14 cellular contexts compared by ENCODE assay signal in the genomic region with DNA sequence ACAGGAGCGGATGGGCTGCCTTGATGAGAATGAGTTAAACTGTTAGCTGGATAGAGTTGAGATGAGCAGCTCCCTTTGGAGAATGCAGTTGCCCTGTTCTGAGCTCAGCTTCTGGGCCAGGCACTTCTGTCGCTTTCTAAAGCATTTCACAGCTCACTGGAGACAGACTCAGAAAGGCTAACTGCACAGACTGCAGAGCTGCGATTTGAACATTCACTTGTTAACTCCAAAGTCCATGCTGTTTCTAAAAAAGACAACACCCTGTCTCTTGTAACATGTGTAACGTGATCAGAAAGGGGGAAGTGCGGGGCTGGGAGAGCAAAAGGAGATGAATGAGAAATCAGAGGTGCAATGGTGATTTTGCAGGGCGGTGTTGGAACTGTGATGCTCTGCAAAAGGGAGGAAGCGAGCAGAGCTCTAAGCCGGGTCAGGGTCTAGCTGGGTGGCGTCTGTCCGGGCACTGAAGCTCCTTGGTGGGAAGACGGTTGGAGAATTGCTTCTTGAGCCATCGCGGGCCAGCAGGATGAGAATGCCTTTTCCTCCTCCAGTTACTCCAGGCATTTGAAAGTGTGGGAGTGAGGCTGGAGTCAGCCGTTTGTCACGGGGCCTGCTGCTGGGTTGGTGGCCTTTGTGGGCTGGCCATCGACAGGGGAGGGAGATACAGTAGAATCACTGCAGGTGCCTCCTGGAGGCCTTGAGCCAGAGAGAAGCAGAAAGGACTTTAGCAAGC. TPM values are rescaled to one million over a fixed set of nuclear protein-coding genes. Genes with fewer than 3 reads are reported as not detected.
A peak's percentile ranks its signal among the peaks of the same experiment; 100 is the strongest.
DNase-seq lines count a peak whose midpoint lies in the region; TF ChIP-seq lines count a peak whose summit lies in the region.
"Had no signal": no experiment of that assay in that cellular context is flagged by ENCODE, and none has a peak within 500 bp of the region (broad histone marks: within the 10 kb centered on the region; RNA-seq: fewer than 3 reads in every experiment).

No MANE protein-coding gene starts in this region.

- H3K4me1 Mint-ChIP-seq in CD4-positive, alpha-beta memory T cell, result peaks cover 62 to 90% (median 72%) of the 10 kb centered on the region in 4 donors
- H3K4me1 Mint-ChIP-seq in activated CD4-positive, alpha-beta T cell treated with anti-CD3 and anti-CD28 coated beads, Interleukin-2, amount 10 ng/mL, durations not matched to agents 7 days and 5 days, result peaks cover 64% of the 10 kb centered on the region

- H3K27ac ChIP-seq in CD4-positive, alpha-beta memory T cell (ENCODE audit: low read depth, low read length), result no peak overlapping the region
- H3K27ac ChIP-seq in osteoblast (ENCODE audit: low read depth, low read length), result no peak overlapping the region
- peak overlapping the region in 1 of 2 donors; percentile 50 for H3K27ac ChIP-seq in breast epithelium

- H3K4me2 ChIP-seq in osteoblast (ENCODE audit: insufficient read depth, low read length), result no peak overlapping the region

- peaks cover 10% of the 10 kb centered on the region for H3K36me3 ChIP-seq in CD4-positive, alpha-beta memory T cell (ENCODE audit: insufficient read depth, low read length)
- no peaks in the 10 kb centered on the region for H3K36me3 ChIP-seq in osteoblast (ENCODE audit: insufficient read depth, low read length)
- H3K36me3 ChIP-seq in breast epithelium, result no peaks in the 10 kb centered on the region

- POLR2A ChIA-PET in CD4-positive, alpha-beta memory T cell (lab: Charles Lee; ENCODE audit: partially characterized antibody), result interaction anchor here (0.6 to 5.1 kb wide), 4 partner anchors 12 to 36 kb away, joined by 3 to 45 read pairs (median 36); a partner anchor contains a TSS
- POLR2A ChIA-PET in activated CD4-positive, alpha-beta T cell treated with anti-CD3 and anti-CD28 coated beads, Interleukin-2, amount 10 ng/mL, durations not matched to agents 7 days and 5 days (lab: Charles Lee), result no interaction called here

- peaks cover 28% of the 10 kb centered on the region for H4K20me1 ChIP-seq in osteoblast (ENCODE audit: insufficient read depth, low read length)

- H3K27me3 Mint-ChIP-seq in CD4-positive, alpha-beta memory T cell, result no peaks in the 10 kb centered on the region
- no peaks in the 10 kb centered on the region for H3K27me3 Mint-ChIP-seq in activated CD4-positive, alpha-beta T cell treated with anti-CD3 and anti-CD28 coated beads, Interleukin-2, amount 10 ng/mL, durations not matched to agents 7 days and 5 days
- H3K27me3 Mint-ChIP-seq: central memory CD8-positive, alpha-beta T cell had no signal

- H3K27me3 ChIP-seq in CD4-positive, alpha-beta memory T cell (ENCODE audit: insufficient read depth, low read length), result no peaks in the 10 kb centered on the region
- H3K27me3 ChIP-seq in osteoblast (ENCODE audit: insufficient read depth, low read length) (no peaks in the 10 kb centered on the region), breast epithelium (no peaks in the 10 kb centered on the region)

- H3K9me3 Mint-ChIP-seq in CD4-positive, alpha-beta memory T cell, result no peaks in the 10 kb centered on the region
- peaks cover 5% of the 10 kb centered on the region for H3K9me3 Mint-ChIP-seq in activated CD4-positive, alpha-beta T cell treated with anti-CD3 and anti-CD28 coated beads, Interleukin-2, amount 10 ng/mL, durations not matched to agents 7 days and 5 days
- H3K9me3 Mint-ChIP-seq: central memory CD8-positive, alpha-beta T cell had no signal

- H3K79me2 ChIP-seq in osteoblast (ENCODE audit: insufficient read depth, low read length), result peaks cover 14% of the 10 kb centered on the region

- no peaks in the 10 kb centered on the region for H3K9me3 ChIP-seq in CD4-positive, alpha-beta memory T cell (ENCODE audit: control insufficient read depth in 1 of 2, low read length in 2 of 2)
- no peaks in the 10 kb centered on the region for H3K9me3 ChIP-seq in osteoblast (ENCODE audit: low read depth, low read length)
- no peaks in the 10 kb centered on the region for H3K9me3 ChIP-seq in breast epithelium

- H3K4me3 ChIP-seq in CD4-positive, alpha-beta memory T cell (ENCODE audit: low read length in 2 of 2), result no peak overlapping the region
- H3K4me3 ChIP-seq in epithelial cell of proximal tubule (ENCODE audit: low read depth, low read length) (peak overlapping the region; percentile 18), osteoblast (ENCODE audit: insufficient read depth, low read length) (no peak overlapping the region), breast epithelium (peak overlapping the region in 1 of 3 donors; percentile 13)

- H3K4me3 Mint-ChIP-seq in CD4-positive, alpha-beta memory T cell, result peak overlapping the region in 2 of 8 donors; percentile 26 to 61
- no peak overlapping the region for H3K4me3 Mint-ChIP-seq in activated CD4-positive, alpha-beta T cell treated with anti-CD3 and anti-CD28 coated beads, Interleukin-2, amount 10 ng/mL, durations not matched to agents 7 days and 5 days
- H3K4me3 Mint-ChIP-seq: central memory CD8-positive, alpha-beta T cell had no signal

- peaks cover 63% of the 10 kb centered on the region for H3K4me1 ChIP-seq in CD4-positive, alpha-beta memory T cell (ENCODE audit: insufficient read depth, low read length)
- H3K4me1 ChIP-seq in osteoblast (ENCODE audit: insufficient read depth, low read length) (no peaks in the 10 kb centered on the region), breast epithelium (no peaks in the 10 kb centered on the region)

- CTCF ChIA-PET in CD4-positive, alpha-beta memory T cell (lab: Charles Lee; ENCODE audit: partially characterized antibody), result interaction anchor here (0.8 to 1.8 kb wide), 4 partner anchors 13 to 44 kb away, joined by 3 to 5 read pairs (median 4); no protein-coding TSS in a partner anchor
- CTCF ChIA-PET in activated CD4-positive, alpha-beta T cell treated with anti-CD3 and anti-CD28 coated beads, Interleukin-2, amount 10 ng/mL, durations not matched to agents 7 days and 5 days (lab: Charles Lee), result interaction anchor here (1.0 to 2.8 kb wide), 2 partner anchors 19 to 45 kb away, joined by 3 to 8 read pairs; no protein-coding TSS in a partner anchor

- H3K36me3 Mint-ChIP-seq in CD4-positive, alpha-beta memory T cell, result peaks cover 32 to 40% of the 10 kb centered on the region in 2 donors
- H3K36me3 Mint-ChIP-seq in activated CD4-positive, alpha-beta T cell treated with anti-CD3 and anti-CD28 coated beads, Interleukin-2, amount 10 ng/mL, durations not matched to agents 7 days and 5 days (ENCODE audit: low read depth), result peaks cover 66% of the 10 kb centered on the region

- intact Hi-C loops in CD4-positive, alpha-beta memory T cell (cut with micrococcal nuclease), result no loop called here
- intact Hi-C loops in breast epithelium (cut with DNase I; ENCODE audit: low total_unique reads), result no loop called here

- DNase-seq in CD4-positive, alpha-beta memory T cell, result no peak
- peak; percentile 76 for DNase-seq in NOMO-1 treated with DMSO at 0.1 percent for 48 hours (lab: John Stamatoyannopoulos, UW; ENCODE audit: unreplicated experiment)
- DNase-seq in epithelial cell of proximal tubule (ENCODE audit: low read depth), result no peak
- peak; percentile 79 for DNase-seq in osteoblast (ENCODE audit: insufficient read length, low spot score, missing footprints)
- no peak for DNase-seq in activated CD4-positive, alpha-beta T cell treated with anti-CD3 and anti-CD28 coated beads for 4 hours
- DNase-seq in breast epithelium (ENCODE audit: low spot score in 2 of 2), result no peak
- DNase-seq in putamen (ENCODE audit: low spot score), result no peak
- DNase-seq in activated CD4-positive, alpha-beta T cell treated with anti-CD3 and anti-CD28 coated beads, Interleukin-2, amount 10 ng/mL, durations not matched to agents 7 days and 5 days, result no peak
- DNase-seq: activated T-cell treated with anti-CD3 and anti-CD28 coated beads, Interleukin-2, amount 50 U/mL, for 48 hours; NCI-H2081 treated with DMSO at 0.1 percent for 48 hours; occipital lobe; PC-3; substantia nigra had no signal

- TF ChIP-seq POLR2A in breast epithelium (IDR thresholded peaks at IDR 0.05), result no peak

- H2AFZ ChIP-seq in osteoblast (ENCODE audit: low read length), result no peak overlapping the region

- TF ChIP-seq CTCF in epithelial cell of proximal tubule (conservative IDR thresholded peaks at IDR 0.05; ENCODE audit: low read depth, low read length) (no peak), osteoblast (IDR thresholded peaks at IDR 0.05; ENCODE audit: extremely low read depth, low read depth, low read length) (no peak), breast epithelium (IDR thresholded peaks at IDR 0.05) (no peak)

- peak overlapping the region in 4 of 7 donors; percentile 9 to 55 (median 12) for H3K27ac Mint-ChIP-seq in CD4-positive, alpha-beta memory T cell
- H3K27ac Mint-ChIP-seq in activated CD4-positive, alpha-beta T cell treated with anti-CD3 and anti-CD28 coated beads, Interleukin-2, amount 10 ng/mL, durations not matched to agents 7 days and 5 days, result no peak overlapping the region

RNA-seq across cellular contexts. Expression of a gene that starts 20.3 kb away (rescaled TPM):
- total RNA-seq in CD4-positive, alpha-beta memory T cell, result 10 to 100 TPM; 73.7 to 80.7 TPM
- 10 to 100 TPM; 40.7 to 52.2 TPM for polyA plus RNA-seq in CD4-positive, alpha-beta memory T cell
- total RNA-seq in epithelial cell of proximal tubule (43.3 and 47.2 TPM in 2 replicates), osteoblast (39.4 and 42.1 TPM in 2 replicates), breast epithelium (10 to 100 TPM; 48.5 to 57.3 (median 48.7) TPM)
- total RNA-seq in activated CD4-positive, alpha-beta T cell treated with anti-CD3 and anti-CD28 coated beads, Interleukin-2, amount 10 ng/mL, durations not matched to agents 7 days and 5 days, result 10 to 100 TPM; 50.1 to 50.2 TPM

Comparison
In these comparisons a context has a peak if more than half of its experiments do, and no peak if none do; other contexts are left out.
1. DNase-seq: peak in NOMO-1 treated with DMSO at 0.1 percent for 48 hours (single experiment) and osteoblast (single experiment); none in CD4-positive, alpha-beta memory T cell (0 of 5), epithelial cell of proximal tubule (single experiment), activated CD4-positive, alpha-beta T cell treated with anti-CD3 and anti-CD28 coated beads for 4 hours (0 of 2), breast epithelium (0 of 2), putamen (single experiment) and activated CD4-positive, alpha-beta T cell treated with anti-CD3 and anti-CD28 coated beads, Interleukin-2, amount 10 ng/mL, durations not matched to agents 7 days and 5 days (single experiment).